Comparison of ENCODE assay signal across 8 cellular contexts in genomic region chr11:117928818-117929567, GRCh38. TPM values are rescaled to one million over a fixed set of nuclear protein-coding genes. Genes with fewer than 3 reads are reported as not detected.
DNase-seq lines count a peak whose midpoint lies in the region; ATAC-seq and TF ChIP-seq lines count a peak whose summit lies in the region.

Gene TMPRSS13 (minus strand): TSS chr11:117929402. CDS start chr11:117929307, 95 bp downstream.

- H3K36me3 Mint-ChIP-seq in activated naive CD8-positive, alpha-beta T cell treated with anti-CD3 and anti-CD28 coated beads for 36 hours = no peaks in the 10 kb centered on the region

- TF ChIP-seq POLR2A in heart left ventricle (IDR thresholded peaks at IDR 0.05) = no peak

- DNase-seq in H7 (peak; percentile 64), lower lobe of right lung (peak; percentile 83), NCI-H1436 treated with DMSO at 0.1 percent for 48 hours (lab: John Stamatoyannopoulos, UW) (no peak), heart left ventricle (no peak)
- no peak for DNase-seq in activated naive CD8-positive, alpha-beta T cell treated with anti-CD3 and anti-CD28 coated beads for 36 hours
- no peak for DNase-seq in activated CD4-positive, alpha-beta T cell treated with anti-CD3 and anti-CD28 coated beads for 48 hours

- H3K27me3 ChIP-seq in BLaER1 = peaks cover 9% of the 10 kb centered on the region
- H3K27me3 ChIP-seq in H7 (ENCODE audit: control insufficient read depth, insufficient read depth, low read length) = no peaks in the 10 kb centered on the region; the same call in 1 of the 2 replicates
- no peaks in the 10 kb centered on the region for H3K27me3 ChIP-seq in lower lobe of right lung (ENCODE audit: low read depth)
- H3K27me3 ChIP-seq in heart left ventricle = no peaks in the 10 kb centered on the region

- H3K27me3 Mint-ChIP-seq in activated naive CD8-positive, alpha-beta T cell treated with anti-CD3 and anti-CD28 coated beads for 36 hours = no peaks in the 10 kb centered on the region

- peak within 1 kb of the TSS; percentile 98 for H3K27ac Mint-ChIP-seq in activated naive CD8-positive, alpha-beta T cell treated with anti-CD3 and anti-CD28 coated beads for 36 hours

- no peaks in the 10 kb centered on the region for H3K36me3 ChIP-seq in BLaER1
- H3K36me3 ChIP-seq in H7 (replicated peaks; ENCODE audit: control insufficient read depth, insufficient read depth, low read length) = no peaks in the 10 kb centered on the region
- H3K36me3 ChIP-seq in lower lobe of right lung = no peaks in the 10 kb centered on the region
- H3K36me3 ChIP-seq in heart left ventricle = no peaks in the 10 kb centered on the region

- no peaks in the 10 kb centered on the region for H3K9me3 ChIP-seq in BLaER1
- no peaks in the 10 kb centered on the region for H3K9me3 ChIP-seq in lower lobe of right lung
- no peaks in the 10 kb centered on the region for H3K9me3 ChIP-seq in heart left ventricle

- H4K20me1 ChIP-seq in BLaER1 = no peaks in the 10 kb centered on the region

- TF ChIP-seq CTCF in lower lobe of right lung (IDR thresholded peaks at IDR 0.05) (peak; percentile 16), heart left ventricle (IDR thresholded peaks at IDR 0.05) (no peak)

- 75 to 81% (median 80%) methylated on average over 14 to 15 of the region's 15 CpGs for WGBS in heart left ventricle, 4 donors

- peaks cover 2% of the 10 kb centered on the region for H3K9me3 Mint-ChIP-seq in activated naive CD8-positive, alpha-beta T cell treated with anti-CD3 and anti-CD28 coated beads for 36 hours

- intact Hi-C loops in lower lobe of right lung (cut with DNase I) (no loop called here), heart left ventricle (cut with DNase I) (no loop called here)

- no peak within 1 kb of the TSS; the same call in 1 of the 2 replicates for H3K9ac ChIP-seq in BLaER1

- H3K27ac ChIP-seq in BLaER1 (no peak within 1 kb of the TSS), lower lobe of right lung (peak within 1 kb of the TSS; percentile 61), heart left ventricle (no peak within 1 kb of the TSS)

- H3K4me3 ChIP-seq in BLaER1 (no peak within 1 kb of the TSS), H7 (ENCODE audit: insufficient read depth, low read depth, low read length) (no peak within 1 kb of the TSS), lower lobe of right lung (peak within 1 kb of the TSS; percentile 36), heart left ventricle (no peak within 1 kb of the TSS)

- peak within 1 kb of the TSS; percentile 67 for H3K4me2 ChIP-seq in BLaER1

- ATAC-seq in lower lobe of right lung (peak; percentile 92 to 95), heart left ventricle (no peak), HG03108 (IDR thresholded peaks at IDR 0.05; ENCODE audit: unreplicated experiment) (no peak)

- peaks cover 63% of the 10 kb centered on the region for H3K4me1 ChIP-seq in BLaER1
- H3K4me1 ChIP-seq in lower lobe of right lung = peaks cover 19% of the 10 kb centered on the region
- peaks cover 0 to 41% (median 0%) of the 10 kb centered on the region in 12 donors for H3K4me1 ChIP-seq in heart left ventricle

- peaks cover 65% of the 10 kb centered on the region for H3K4me1 Mint-ChIP-seq in activated naive CD8-positive, alpha-beta T cell treated with anti-CD3 and anti-CD28 coated beads for 36 hours

- H3K4me3 Mint-ChIP-seq in activated naive CD8-positive, alpha-beta T cell treated with anti-CD3 and anti-CD28 coated beads for 36 hours = peak within 1 kb of the TSS; percentile 54

RNA-seq across cellular contexts. Expression of gene TMPRSS13, which starts in this region (rescaled TPM):
- total RNA-seq in H7 (2014; rRNA removed; shearing (Covaris generic)) = 0.31 TPM in 1 of 2 replicates, not detected in the other
- total RNA-seq in activated naive CD8-positive, alpha-beta T cell treated with anti-CD3 and anti-CD28 coated beads for 36 hours = 1 to 10 TPM; 1.9 to 3.4 TPM
- total RNA-seq in lower lobe of right lung (7.0 TPM), heart left ventricle (under 1 TPM in 4 of 9 donors, not detected in 5; 0.06 to 0.51 (median 0.25) TPM)
- polyA plus RNA-seq in heart left ventricle = under 1 TPM; 0.03 to 0.08 TPM

Comparison
In these comparisons a context has a peak if more than half of its experiments do, and no peak if none do; other contexts are left out.
1. Peak in DNase-seq in H7; RNA of the gene not detected or under 1 TPM.
2. ATAC-seq: peak in lower lobe of right lung (2 of 2); none in heart left ventricle (0 of 4) and HG03108 (single experiment).